In genomic region chr1:2496746-2497145, GRCh38 we compare ENCODE assay signal across 20 cellular contexts. TPM values are rescaled to one million over a fixed set of nuclear protein-coding genes. Genes with fewer than 3 reads are reported as not detected.
"Had no signal": no experiment of that assay in that cellular context is flagged by ENCODE, and none has a peak within 500 bp of the region (broad histone marks: within the 10 kb centered on the region; RNA-seq: fewer than 3 reads in every experiment).

No MANE protein-coding gene starts in this region.

- H3K4me3 ChIP-seq: body of pancreas, dorsolateral prefrontal cortex, sigmoid colon had no signal

- H3K9me3 Mint-ChIP-seq: activated CD4-positive, alpha-beta T cell treated with anti-CD3 and anti-CD28 coated beads, Interleukin-2, amount 10 ng/mL, durations not matched to agents 24 days and 14 days; activated naive CD4-positive, alpha-beta T cell treated with anti-CD3 and anti-CD28 coated beads for 36 hours; activated T-cell treated with anti-CD3 and anti-CD28 coated beads, Interleukin-2, amount 50 U/mL, for 4 hours; endodermal cell; nephron; WTC11 had no signal

- FAIRE-seq: colon, TTC549 had no signal

- H3K27me3 Mint-ChIP-seq: activated CD4-positive, alpha-beta T cell treated with anti-CD3 and anti-CD28 coated beads, Interleukin-2, amount 10 ng/mL, durations not matched to agents 24 days and 14 days had no signal

- H3K4me1 Mint-ChIP-seq: endodermal cell, nephron, WTC11 had no signal

- H3K36me3 Mint-ChIP-seq: WTC11 had no signal

- H3K4me3 Mint-ChIP-seq: activated CD4-positive, alpha-beta T cell treated with anti-CD3 and anti-CD28 coated beads, Interleukin-2, amount 10 ng/mL, durations not matched to agents 24 days and 14 days; activated CD8-positive, alpha-beta T cell treated with anti-CD3 and anti-CD28 coated beads, Interleukin-2, amount 10 ng/mL, durations not matched to agents 7 days and 5 days; activated naive CD4-positive, alpha-beta T cell treated with anti-CD3 and anti-CD28 coated beads for 36 hours; activated T-cell treated with anti-CD3 and anti-CD28 coated beads, Interleukin-2, amount 50 U/mL, for 4 hours; endodermal cell; nephron; WTC11 had no signal

- DNase-seq: activated CD4-positive, alpha-beta T cell treated with anti-CD3 and anti-CD28 coated beads, Interleukin-2, amount 10 ng/mL, durations not matched to agents 24 days and 14 days; activated T-cell treated with anti-CD3 and anti-CD28 coated beads, Interleukin-2, amount 50 U/mL, for 4 hours; body of pancreas; dorsolateral prefrontal cortex; endodermal cell; foreskin fibroblast; mesenchymal stem cell; nucleus accumbens; sigmoid colon; stimulated activated CD4-positive, alpha-beta T cell treated with anti-CD3 and anti-CD28 coated beads, Interleukin-4, amount 100 ng/mL, for 24 hours; stimulated activated naive CD4-positive, alpha-beta T cell had no signal

- ATAC-seq: activated T-cell treated with anti-CD3 and anti-CD28 coated beads, Interleukin-2, amount 50 U/mL, for 4 hours; body of pancreas; WTC11 had no signal

- H3K9me3 ChIP-seq: body of pancreas, sigmoid colon had no signal

- H3K27ac Mint-ChIP-seq: activated CD4-positive, alpha-beta T cell treated with anti-CD3 and anti-CD28 coated beads, Interleukin-2, amount 10 ng/mL, durations not matched to agents 24 days and 14 days; activated naive CD4-positive, alpha-beta T cell treated with anti-CD3 and anti-CD28 coated beads for 36 hours; endodermal cell; nephron; WTC11 had no signal

- H3K27me3 ChIP-seq: body of pancreas had no signal

- H3K27ac ChIP-seq: body of pancreas, dorsolateral prefrontal cortex, epithelial cell of prostate, sigmoid colon had no signal

- H3K36me3 ChIP-seq: sigmoid colon had no signal

- H3K4me1 ChIP-seq: body of pancreas had no signal

RNA-seq across cellular contexts. Expression of gene HES5, which starts 33.3 kb away (rescaled TPM):
- total RNA-seq: activated CD4-positive, alpha-beta T cell treated with anti-CD3 and anti-CD28 coated beads, Interleukin-2, amount 10 ng/mL, durations not matched to agents 24 days and 14 days; activated CD8-positive, alpha-beta T cell treated with anti-CD3 and anti-CD28 coated beads, Interleukin-2, amount 10 ng/mL, durations not matched to agents 7 days and 5 days; activated naive CD4-positive, alpha-beta T cell treated with anti-CD3 and anti-CD28 coated beads for 36 hours; activated T-cell treated with anti-CD3 and anti-CD28 coated beads, Interleukin-2, amount 50 U/mL, for 4 hours; body of pancreas; endodermal cell; glomerular endothelial cell; WTC11 had no signal
- polyA plus RNA-seq: liver had no signal
